Comparison of ENCODE assay signal across 10 cellular contexts in the genomic region with DNA sequence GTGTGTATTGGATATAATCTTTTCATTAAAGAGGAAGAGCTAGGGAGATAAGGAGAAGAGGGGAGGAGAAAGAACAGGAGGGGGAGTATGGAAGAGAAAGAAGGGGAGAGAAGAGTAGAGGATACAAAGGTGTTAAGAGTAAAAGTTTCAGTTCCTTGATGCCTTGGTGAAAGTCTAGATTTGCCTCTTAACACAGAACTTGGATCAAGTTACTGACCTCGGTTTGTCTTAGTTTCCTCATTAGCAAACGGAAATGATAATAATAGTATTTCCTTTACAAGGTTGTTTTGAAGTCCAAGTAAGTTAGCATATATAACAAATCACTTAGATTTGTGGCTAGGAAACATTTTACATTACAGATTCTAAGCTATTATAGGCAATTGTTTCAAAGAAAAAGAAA.
"Had no signal": no experiment of that assay in that cellular context is flagged by ENCODE, and none has a peak within 500 bp of the region (broad histone marks: within the 10 kb centered on the region; RNA-seq: fewer than 3 reads in every experiment).

No MANE protein-coding gene starts in this region.

- H3K27ac Mint-ChIP-seq: HFFc6, IgD-negative memory B cell had no signal

- H3K9ac ChIP-seq: GM23248 had no signal

- H2AFZ ChIP-seq: GM23248 had no signal

- H3K4me1 Mint-ChIP-seq: IgD-negative memory B cell had no signal

- H3K9me3 ChIP-seq: HAP-1 had no signal

- ATAC-seq: HCT116, HepG2 had no signal

- H3K4me1 ChIP-seq: HAP-1 had no signal

- H3K4me3 Mint-ChIP-seq: HFFc6, IgD-negative memory B cell had no signal

- H3K36me3 ChIP-seq: HAP-1 had no signal

- DNase-seq: GM23248, GOT3, H7, HFFc6, KG1 had no signal

- H3K36me3 Mint-ChIP-seq: IgD-negative memory B cell had no signal

- H3K4me3 ChIP-seq: GM23248, HAP-1 had no signal

- H3K27me3 Mint-ChIP-seq: IgD-negative memory B cell had no signal

- H3K27ac ChIP-seq: GM23248, HL-60 had no signal
